ENCODE assay signal across 8 cellular contexts in the genomic region with DNA sequence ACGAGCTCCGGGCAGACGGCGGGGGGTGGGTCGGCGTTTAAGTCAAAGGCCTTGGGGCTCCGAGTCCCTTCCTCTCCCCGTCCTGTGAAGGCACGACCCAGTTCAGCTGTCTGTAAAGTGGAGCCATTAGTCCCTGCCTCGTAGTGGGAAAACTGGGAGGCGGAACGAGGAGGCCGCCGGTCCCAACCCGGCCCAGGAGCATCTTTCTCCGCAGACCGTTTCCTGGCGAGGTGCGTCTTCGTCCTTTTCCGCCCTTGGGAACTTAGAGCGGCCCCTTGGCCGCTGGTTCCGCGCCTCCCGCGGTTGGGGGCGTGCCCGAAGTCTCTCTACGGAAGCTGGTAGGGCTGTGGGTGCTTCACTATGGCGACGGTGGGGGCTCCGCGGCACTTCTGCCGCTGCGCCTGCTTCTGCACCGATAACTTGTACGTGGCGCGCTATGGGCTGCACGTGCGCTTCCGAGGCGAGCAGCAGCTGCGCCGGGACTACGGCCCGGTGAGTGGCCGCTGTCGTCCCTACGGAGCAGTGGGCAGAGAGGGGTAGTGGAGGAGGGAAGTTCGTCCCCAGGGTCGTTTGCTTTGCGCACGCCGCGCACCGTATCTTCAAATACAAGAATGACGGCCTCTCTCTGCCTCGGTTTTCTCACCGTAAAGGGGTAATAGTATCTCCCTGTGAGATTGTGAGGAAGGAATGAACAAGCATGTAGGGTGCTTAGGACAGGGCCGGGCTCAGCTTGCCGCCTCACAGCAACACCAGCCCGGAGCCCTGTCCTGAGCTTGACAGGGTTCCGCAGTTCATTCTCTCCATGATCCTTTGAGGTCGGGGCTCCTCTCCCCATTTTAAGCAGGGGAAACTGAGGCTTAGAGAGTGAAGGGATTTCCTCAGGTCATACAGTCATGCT. TPM values are rescaled to one million over a fixed set of nuclear protein-coding genes. Genes with fewer than 3 reads are reported as not detected.
DNase-seq lines count a peak whose midpoint lies in the region; ATAC-seq and TF ChIP-seq lines count a peak whose summit lies in the region.

A gene (plus strand): TSS at position 353 of the 898 bp plus-strand sequence. CDS start 8 bp downstream, at position 361.

- H3K9me3 ChIP-seq in left ventricle myocardium inferior (replicated peaks), result no peaks in the 10 kb centered on the region
- no peaks in the 10 kb centered on the region for H3K9me3 ChIP-seq in prostate gland

- DNase-seq in NCI-H146 treated with DMSO at 0.1 percent for 48 hours (lab: John Stamatoyannopoulos, UW; ENCODE audit: unreplicated experiment) (peak; percentile 85), amniotic epithelial cell (ENCODE audit: low read depth) (peak; percentile 87), left ventricle myocardium inferior (peak; percentile 93), prostate gland (ENCODE audit: low spot score) (peak; percentile 87)

- H3K27ac ChIP-seq in left ventricle myocardium inferior (replicated peaks) (peak within 1 kb of the TSS; percentile 100), prostate gland (peak within 1 kb of the TSS; percentile 96 to 97), urinary bladder (ENCODE audit: low read depth) (peak within 1 kb of the TSS; percentile 83)

- H3K27me3 ChIP-seq in left ventricle myocardium inferior (ENCODE audit: low read depth) (no peaks in the 10 kb centered on the region), prostate gland (replicated peaks; ENCODE audit: insufficient read depth) (no peaks in the 10 kb centered on the region)

- ATAC-seq in HG02884 (IDR thresholded peaks at IDR 0.05; ENCODE audit: unreplicated experiment), result peak; percentile 79

- TF ChIP-seq POLR2A in GM15510 (IDR thresholded peaks at IDR 0.05; ENCODE audit: borderline replicate concordance, extremely low read depth, insufficient read length) (peak; percentile 63), prostate gland (IDR thresholded peaks at IDR 0.05) (no peak)

- whole genome bisulfite sequencing in prostate gland, result under 1% methylated on average over 59 of the region's 66 CpGs
- under 1% methylated on average over 66 of the region's 66 CpGs for WGBS in urinary bladder

- peaks cover 7% of the 10 kb centered on the region for H3K36me3 ChIP-seq in left ventricle myocardium inferior
- H3K36me3 ChIP-seq in prostate gland, result no peaks in the 10 kb centered on the region
- no peaks in the 10 kb centered on the region for H3K36me3 ChIP-seq in urinary bladder (ENCODE audit: insufficient read depth)

- intact Hi-C loops in T-helper 1 cell treated with Interleukin-12 subunit alpha and Interleukin-12 subunit beta and Interleukin-4 antibody, amounts not matched to agents 30 ng/mL and 1 ng/mL, for 36 hours (cut with micrococcal nuclease), result loop anchor here (1.0 to 10.0 kb wide), 21 partner anchors 9 to 1086 kb away; a partner anchor contains a TSS
- intact Hi-C loops in left ventricle myocardium inferior (cut with micrococcal nuclease) (no loop called here), prostate gland (cut with DNase I) (no loop called here)

- H3K4me3 ChIP-seq in left ventricle myocardium inferior, result peak within 1 kb of the TSS; percentile 88
- peak within 1 kb of the TSS; percentile 78 to 98 for H3K4me3 ChIP-seq in prostate gland
- H3K4me3 ChIP-seq in urinary bladder (ENCODE audit: low read depth, low read length), result peak within 1 kb of the TSS; percentile 83

- H3K4me1 ChIP-seq in left ventricle myocardium inferior (peaks cover 60% of the 10 kb centered on the region), prostate gland (replicated peaks) (peaks cover 24% of the 10 kb centered on the region), urinary bladder (ENCODE audit: insufficient read depth) (peaks cover 1% of the 10 kb centered on the region)

- TF ChIP-seq CTCF in left ventricle myocardium inferior (IDR thresholded peaks at IDR 0.05; ENCODE audit: borderline replicate concordance) (no peak), prostate gland (IDR thresholded peaks at IDR 0.05) (peak in 1 of 4 experiments; percentile 14)

RNA-seq across cellular contexts. Expression of the gene that starts here (rescaled TPM):
- 22.3 and 24.3 TPM in 2 replicates for total RNA-seq in T-helper 1 cell treated with Interleukin-12 subunit alpha and Interleukin-12 subunit beta and Interleukin-4 antibody, amounts not matched to agents 30 ng/mL and 1 ng/mL, for 36 hours
- total RNA-seq in left ventricle myocardium inferior (14.9 TPM), prostate gland (10 to 100 TPM; 26.3 to 27.6 TPM), urinary bladder (6.5 TPM)
- 17.1 TPM for polyA plus RNA-seq in urinary bladder

Comparison
In these comparisons a context has a peak if more than half of its experiments do, and no peak if none do; other contexts are left out.
1. Peak in every context shown above with its lines: DNase-seq, ATAC-seq, H3K4me3 ChIP-seq and H3K27ac ChIP-seq.